19 cellular contexts compared by ENCODE assay signal in genomic region chr6:166744654-166745134, GRCh38.
"Had no signal": no experiment of that assay in that cellular context is flagged by ENCODE, and none has a peak within 500 bp of the region (broad histone marks: within the 10 kb centered on the region; RNA-seq: fewer than 3 reads in every experiment).

No MANE protein-coding gene starts in this region.

- H3K27me3 Mint-ChIP-seq: activated naive CD8-positive, alpha-beta T cell; brain; central memory CD8-positive, alpha-beta T cell had no signal

- DNase-seq: activated CD8-positive, alpha-beta T cell treated with anti-CD3 and anti-CD28 coated beads for 36 hours; activated gamma-delta T cell; activated T-cell treated with anti-CD3 and anti-CD28 coated beads, Interleukin-2, amount 50 U/mL, for 72 hours; amygdala; cortex of kidney; effector memory CD4-positive, alpha-beta T cell; gastrocnemius medialis; heart right ventricle; left ventricle myocardium inferior; naive thymus-derived CD8-positive, alpha-beta T cell; posterior cingulate gyrus; stimulated activated CD4-positive, alpha-beta T cell treated with anti-CD3 and anti-CD28 coated beads, Interleukin-4, amount 100 ng/mL, for 24 hours; stimulated activated naive CD4-positive, alpha-beta T cell treated with Interleukin-2 at 50 U/mL for 16 hours; substantia nigra; T-helper 1 cell; T1000 had no signal

- H3K4me3 Mint-ChIP-seq: activated CD8-positive, alpha-beta T cell treated with anti-CD3 and anti-CD28 coated beads for 36 hours; activated naive CD8-positive, alpha-beta T cell; activated T-cell treated with anti-CD3 and anti-CD28 coated beads, Interleukin-2, amount 50 U/mL, for 72 hours; brain; central memory CD8-positive, alpha-beta T cell; naive thymus-derived CD8-positive, alpha-beta T cell had no signal

- H3K9me3 Mint-ChIP-seq: activated CD8-positive, alpha-beta T cell treated with anti-CD3 and anti-CD28 coated beads for 36 hours; activated T-cell treated with anti-CD3 and anti-CD28 coated beads, Interleukin-2, amount 50 U/mL, for 72 hours; central memory CD8-positive, alpha-beta T cell; naive thymus-derived CD8-positive, alpha-beta T cell had no signal

- H3K36me3 Mint-ChIP-seq: activated naive CD8-positive, alpha-beta T cell; brain; naive thymus-derived CD8-positive, alpha-beta T cell had no signal

- ATAC-seq: activated CD8-positive, alpha-beta T cell treated with anti-CD3 and anti-CD28 coated beads for 36 hours; activated T-cell treated with anti-CD3 and anti-CD28 coated beads, Interleukin-2, amount 50 U/mL, for 72 hours; gastrocnemius medialis; naive thymus-derived CD8-positive, alpha-beta T cell had no signal

- H3K27ac Mint-ChIP-seq: activated CD8-positive, alpha-beta T cell treated with anti-CD3 and anti-CD28 coated beads for 36 hours; activated naive CD8-positive, alpha-beta T cell; activated T-cell treated with anti-CD3 and anti-CD28 coated beads, Interleukin-2, amount 50 U/mL, for 72 hours; naive thymus-derived CD8-positive, alpha-beta T cell had no signal

- H3K4me1 Mint-ChIP-seq: central memory CD8-positive, alpha-beta T cell had no signal
